In the genomic region with DNA sequence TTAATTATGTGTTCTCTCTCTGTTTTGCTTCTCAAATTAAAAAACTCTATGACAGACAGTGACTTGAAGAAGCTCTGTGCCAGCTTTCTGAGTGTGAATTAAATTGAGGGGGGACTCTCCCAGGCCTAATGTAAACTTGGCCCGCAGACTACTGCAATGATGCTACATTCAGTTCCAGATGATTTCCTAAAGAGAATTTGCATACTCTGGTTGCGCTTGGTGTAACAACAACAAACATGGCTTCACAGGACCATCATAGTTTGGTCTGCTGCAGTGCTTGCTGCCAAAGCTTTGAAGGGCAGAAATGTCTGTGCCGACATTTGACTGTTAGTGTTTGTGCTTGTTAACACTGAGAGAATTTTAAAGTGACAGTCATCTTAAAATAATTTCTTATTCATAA, we compare ENCODE assay signal across 9 cellular contexts. TPM values are rescaled to one million over a fixed set of nuclear protein-coding genes. Genes with fewer than 3 reads are reported as not detected.
DNase-seq lines count a peak whose midpoint lies in the region; ATAC-seq and TF ChIP-seq lines count a peak whose summit lies in the region.
"Had no signal": no experiment of that assay in that cellular context is flagged by ENCODE, and none has a peak within 500 bp of the region (broad histone marks: within the 10 kb centered on the region; RNA-seq: fewer than 3 reads in every experiment).

No MANE protein-coding gene starts in this region.

- H3K4me3 ChIP-seq in choroid plexus epithelial cell (ENCODE audit: low read depth, low read length) (no peak overlapping the region), smooth muscle cell (no peak overlapping the region)

- TF ChIP-seq CTCF in choroid plexus epithelial cell (conservative IDR thresholded peaks at IDR 0.05; ENCODE audit: low read depth, low read length) (no peak), smooth muscle cell (IDR thresholded peaks at IDR 0.05; ENCODE audit: borderline replicate concordance, insufficient read depth, poor library complexity, severe bottlenecking) (no peak)

- no peaks in the 10 kb centered on the region for H3K36me3 ChIP-seq in smooth muscle cell (ENCODE audit: low read depth)

- H2AFZ ChIP-seq in smooth muscle cell (ENCODE audit: low read depth) = no peak overlapping the region

- H4K20me1 ChIP-seq in smooth muscle cell (ENCODE audit: low read depth) = no peaks in the 10 kb centered on the region

- DNase-seq in AG20443 (ENCODE audit: low spot score) (peak; percentile 18), choroid plexus epithelial cell (ENCODE audit: low read depth) (peak; percentile 45), EL (no peak), smooth muscle cell (lab: John Stamatoyannopoulos, UW; ENCODE audit: unreplicated experiment) (no peak), NCI-H2171 (lab: John Stamatoyannopoulos, UW) (no peak), SHP77 (lab: John Stamatoyannopoulos, UW) (no peak)
- DNase-seq: NCI-H510A treated with DMSO at 0.1 percent for 48 hours had no signal

- H3K27ac ChIP-seq in smooth muscle cell (ENCODE audit: low read depth) = no peak overlapping the region

- no peaks in the 10 kb centered on the region for H3K79me2 ChIP-seq in smooth muscle cell (ENCODE audit: low read depth)

- H3F3A ChIP-seq in smooth muscle cell (ENCODE audit: low read depth) = no peaks in the 10 kb centered on the region

- peak; percentile 56 for ATAC-seq in GM19372 (IDR thresholded peaks at IDR 0.05; ENCODE audit: low read depth, unreplicated experiment)
- peak; percentile 83 for ATAC-seq in HG03060 (IDR thresholded peaks at IDR 0.05; ENCODE audit: low read depth, unreplicated experiment)

- no peak overlapping the region for H3K9ac ChIP-seq in smooth muscle cell (ENCODE audit: low read depth)

- no peaks in the 10 kb centered on the region for H3K4me1 ChIP-seq in smooth muscle cell (ENCODE audit: low read depth)

- no peak overlapping the region for H3K4me2 ChIP-seq in smooth muscle cell

- H3K9me3 ChIP-seq in smooth muscle cell (replicated peaks; ENCODE audit: low read depth) = no peaks in the 10 kb centered on the region

- WGBS in smooth muscle cell (ENCODE audit: low lambda C conversion rate) = 70% methylated on average over 3 of the region's 3 CpGs

- no peaks in the 10 kb centered on the region for H3K27me3 ChIP-seq in smooth muscle cell (ENCODE audit: low read depth)

RNA-seq across cellular contexts. Expression of a gene that starts 25.0 kb away (rescaled TPM):
- total RNA-seq in smooth muscle cell = 0.31 and 0.67 TPM in 2 replicates
- polyA plus RNA-seq in smooth muscle cell = 0.35 TPM in 1 of 2 replicates, not detected in the other

Comparison
In these comparisons a context has a peak if more than half of its experiments do, and no peak if none do; other contexts are left out.
1. DNase-seq: peak in AG20443 (single experiment) and choroid plexus epithelial cell (single experiment); none in EL (single experiment), smooth muscle cell (single experiment), NCI-H2171 (single experiment) and SHP77 (0 of 2).